8 cellular contexts compared by ENCODE assay signal in the genomic region with DNA sequence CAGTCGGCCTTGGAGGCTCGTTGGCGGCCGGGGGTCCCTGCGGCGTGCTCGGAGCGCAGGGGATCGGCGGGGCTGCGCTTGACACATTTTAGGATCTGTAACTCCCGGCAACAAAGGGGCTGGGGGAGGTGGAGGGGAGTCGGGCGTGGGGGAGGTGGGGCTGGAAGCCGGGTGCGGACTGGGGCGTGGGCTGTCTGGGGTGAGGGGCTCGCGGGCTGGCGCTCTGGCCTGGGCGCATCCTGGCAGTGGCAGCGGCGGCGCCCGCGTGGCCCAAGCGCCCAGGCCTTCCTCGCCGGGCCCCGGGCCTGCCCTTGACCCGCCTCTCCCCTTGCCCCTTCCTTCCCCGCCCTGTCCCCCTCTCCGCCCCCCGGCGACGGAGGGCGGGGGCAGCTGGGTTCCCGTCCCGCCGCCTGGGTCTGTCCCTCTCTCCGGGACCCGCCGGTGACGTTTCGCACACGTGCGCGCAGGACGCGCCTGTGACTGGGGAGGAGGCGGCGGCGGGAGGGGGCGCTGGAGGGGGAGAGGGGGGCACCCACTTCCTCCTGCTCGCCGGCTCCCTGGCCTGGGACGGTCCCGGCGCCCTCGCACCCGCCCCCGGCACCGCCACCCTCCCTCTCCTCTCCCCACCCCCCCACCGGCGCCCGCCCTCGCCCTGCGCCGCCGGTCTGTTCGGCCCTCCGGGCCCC. TPM values are rescaled to one million over a fixed set of nuclear protein-coding genes. Genes with fewer than 3 reads are reported as not detected.
DNase-seq lines count a peak whose midpoint lies in the region; ATAC-seq and FAIRE-seq lines count a peak whose summit lies in the region.

No MANE protein-coding gene starts in this region.

- H3K36me3 Mint-ChIP-seq in naive thymus-derived CD8-positive, alpha-beta T cell = peaks cover 0 to 7% (median 3%) of the 10 kb centered on the region in 3 donors
- peaks cover 7 to 20% of the 10 kb centered on the region in 2 donors for H3K36me3 Mint-ChIP-seq in stimulated activated naive B cell treated with anti-CD40 and anti-IgM and Interleukin-4, amounts not matched to agents 10 μg/mL and 1 μg/mL and 100 μg/mL, for 72 hours

- DNase-seq in DMS153 treated with DMSO at 0.1 percent for 48 hours (lab: John Stamatoyannopoulos, UW; ENCODE audit: unreplicated experiment) (peak; percentile 55), HuH-7 (ENCODE audit: low spot score) (peak; percentile 71), RCC 7860 (ENCODE audit: low spot score) (peak; percentile 77), activated T-helper 1 cell treated with Interleukin-2 at 50 U/mL for 16 hours (ENCODE audit: low read depth) (peak; percentile 79), fibroblast of gingiva (ENCODE audit: low read depth) (peak; percentile 91)
- peak; percentile 69 to 94 (median 78) for DNase-seq in naive thymus-derived CD8-positive, alpha-beta T cell
- peak; percentile 93 for DNase-seq in stimulated activated naive B cell treated with anti-CD40 and anti-IgM and Interleukin-4, amounts not matched to agents 10 μg/mL and 1 μg/mL and 100 μg/mL, for 72 hours

- ATAC-seq in GM21526 (IDR thresholded peaks at IDR 0.05; ENCODE audit: low FRiP score, unreplicated experiment) = peak; percentile 47
- peak; percentile 43 for ATAC-seq in naive thymus-derived CD8-positive, alpha-beta T cell
- ATAC-seq in stimulated activated naive B cell treated with anti-CD40 and anti-IgM and Interleukin-4, amounts not matched to agents 10 μg/mL and 1 μg/mL and 100 μg/mL, for 72 hours (replicated peaks) = peak; percentile 62 to 71

- H3K4me3 Mint-ChIP-seq in naive thymus-derived CD8-positive, alpha-beta T cell = peak overlapping the region; percentile 55 to 98 (median 88)
- H3K4me3 Mint-ChIP-seq in stimulated activated naive B cell treated with anti-CD40 and anti-IgM and Interleukin-4, amounts not matched to agents 10 μg/mL and 1 μg/mL and 100 μg/mL, for 72 hours = peak overlapping the region; percentile 84 to 99

- POLR2A ChIA-PET in naive thymus-derived CD8-positive, alpha-beta T cell (lab: Charles Lee) = interaction anchor here (0.5 to 7.8 kb wide), 10 partner anchors 35 to 131 kb away, joined by 3 to 216 read pairs (median 6); a partner anchor contains a TSS

- H3K27ac Mint-ChIP-seq in naive thymus-derived CD8-positive, alpha-beta T cell = peak overlapping the region in 8 of 10 donors; percentile 47 to 94 (median 74)
- peak overlapping the region; percentile 97 for H3K27ac Mint-ChIP-seq in stimulated activated naive B cell treated with anti-CD40 and anti-IgM and Interleukin-4, amounts not matched to agents 10 μg/mL and 1 μg/mL and 100 μg/mL, for 72 hours

- no peaks in the 10 kb centered on the region for H3K27me3 Mint-ChIP-seq in naive thymus-derived CD8-positive, alpha-beta T cell
- H3K27me3 Mint-ChIP-seq in stimulated activated naive B cell treated with anti-CD40 and anti-IgM and Interleukin-4, amounts not matched to agents 10 μg/mL and 1 μg/mL and 100 μg/mL, for 72 hours = no peaks in the 10 kb centered on the region

- FAIRE-seq in RCC 7860 (lab: Jason Lieb, UNC) = no peak

- H3K9me3 Mint-ChIP-seq in naive thymus-derived CD8-positive, alpha-beta T cell = no peaks in the 10 kb centered on the region
- no peaks in the 10 kb centered on the region for H3K9me3 Mint-ChIP-seq in stimulated activated naive B cell treated with anti-CD40 and anti-IgM and Interleukin-4, amounts not matched to agents 10 μg/mL and 1 μg/mL and 100 μg/mL, for 72 hours

- H3K4me1 Mint-ChIP-seq in naive thymus-derived CD8-positive, alpha-beta T cell = peaks cover 25 to 57% (median 46%) of the 10 kb centered on the region in 4 donors
- H3K4me1 Mint-ChIP-seq in stimulated activated naive B cell treated with anti-CD40 and anti-IgM and Interleukin-4, amounts not matched to agents 10 μg/mL and 1 μg/mL and 100 μg/mL, for 72 hours = peaks cover 6 to 33% of the 10 kb centered on the region in 2 donors

RNA-seq across cellular contexts. Expression of a gene that starts 1.5 kb away (rescaled TPM):
- total RNA-seq in naive thymus-derived CD8-positive, alpha-beta T cell = 10 to 100 TPM; 44.3 to 45.2 TPM
- polyA plus RNA-seq in naive thymus-derived CD8-positive, alpha-beta T cell = 1 to 10 TPM; 4.9 to 8.0 (median 5.9) TPM

Comparison
In these comparisons a context has a peak if more than half of its experiments do, and no peak if none do; other contexts are left out.
1. Peak in every context shown above with its lines: DNase-seq and ATAC-seq.